34 cellular contexts compared by ENCODE assay signal in the genomic region with DNA sequence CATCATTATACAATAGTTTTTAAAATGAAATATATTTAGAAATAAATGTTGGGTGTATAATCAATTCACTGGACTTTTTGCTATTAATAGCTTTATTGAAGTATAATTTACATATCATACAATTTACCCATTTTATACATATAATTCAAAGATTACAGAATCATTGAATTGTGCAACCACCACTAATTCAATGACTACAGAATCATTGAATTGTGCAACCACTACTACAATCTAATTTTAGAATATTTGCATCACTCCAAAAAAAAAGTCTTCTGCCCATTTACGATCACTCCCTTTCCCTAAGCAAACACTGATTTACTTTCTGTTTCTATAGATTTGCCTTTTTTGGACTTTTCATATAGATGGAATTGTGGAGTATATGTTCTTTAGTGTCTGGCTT. TPM values are rescaled to one million over a fixed set of nuclear protein-coding genes. Genes with fewer than 3 reads are reported as not detected.
"Had no signal": no experiment of that assay in that cellular context is flagged by ENCODE, and none has a peak within 500 bp of the region (broad histone marks: within the 10 kb centered on the region; RNA-seq: fewer than 3 reads in every experiment).

No MANE protein-coding gene starts in this region.

- H3K9me3 ChIP-seq: body of pancreas, breast epithelium had no signal

- ATAC-seq: activated CD8-positive, alpha-beta T cell treated with anti-CD3 and anti-CD28 coated beads for 36 hours; activated naive CD4-positive, alpha-beta T cell treated with anti-CD3 and anti-CD28 coated beads, Interleukin-2, amount 50 U/mL, for 72 hours; activated T-cell treated with anti-CD3 and anti-CD28 coated beads, Interleukin-2, amount 50 U/mL, for 4 hours; activated T-cell treated with anti-CD3 and anti-CD28 coated beads, Interleukin-2, amount 50 U/mL, for 72 hours; activated T-helper 17 cell treated with anti-CD3 and anti-CD28 coated beads, Interleukin-2, amount 50 U/mL, for 72 hours; body of pancreas had no signal

- H3K9me3 Mint-ChIP-seq: activated B cell treated with CpG ODN at 0.5 μM for 24 hours; activated CD4-positive, alpha-beta T cell treated with anti-CD3 and anti-CD28 coated beads, Interleukin-2, amount 10 ng/mL, durations not matched to agents 24 days and 14 days; activated naive CD8-positive, alpha-beta T cell treated with anti-CD3 and anti-CD28 coated beads for 36 hours; activated T-helper 1 cell treated with anti-CD3 and anti-CD28 coated beads, Interleukin-12 subunit alpha, Interleukin-12 subunit beta, Interleukin-2, Interleukin-4 antibody, amounts not matched to agents 30 ng/mL and 10 ng/mL and 1 ng/mL, durations not matched to agents 14 hours and 24 hours and 36 hours; T-helper 1 cell treated with Interleukin-12 subunit alpha and Interleukin-12 subunit beta and Interleukin-4 antibody, amounts not matched to agents 30 μg/mL and 1 μg/mL, for 36 hours had no signal

- H3K4me1 ChIP-seq: body of pancreas, breast epithelium had no signal

- DNase-seq: activated B cell treated with CpG ODN at 0.5 μM for 24 hours; activated CD4-positive, alpha-beta memory T cell treated with anti-CD3 and anti-CD28 coated beads for 36 hours; activated CD4-positive, alpha-beta T cell treated with anti-CD3 and anti-CD28 coated beads for 4 hours; activated CD4-positive, alpha-beta T cell treated with anti-CD3 and anti-CD28 coated beads, Interleukin-2, amount 10 ng/mL, durations not matched to agents 24 days and 14 days; activated CD4-positive, alpha-beta T cell treated with anti-CD3 and anti-CD28 coated beads, Interleukin-2, amount 50 U/mL, for 1 hour; activated CD4-positive, alpha-beta T cell treated with anti-CD3 and anti-CD28 coated beads, Interleukin-2, amount 50 U/mL, for 4 hours; activated CD4-positive, CD25-positive, alpha-beta regulatory T cell treated with anti-CD3 and anti-CD28 coated beads, Interleukin-2, amount 50 U/mL, for 72 hours; activated CD8-positive, alpha-beta memory T cell treated with anti-CD3 and anti-CD28 coated beads, Interleukin-2, amount 50 U/mL, for 4 hours; activated CD8-positive, alpha-beta T cell treated with anti-CD3 and anti-CD28 coated beads for 36 hours; activated effector memory CD4-positive, alpha-beta T cell treated with anti-CD3 and anti-CD28 coated beads, Interleukin-2, amount 50 U/mL, for 16 hours; activated gamma-delta T cell treated with Interleukin-2 at 50 U/mL for 16 hours; activated naive CD4-positive, alpha-beta T cell; activated naive CD4-positive, alpha-beta T cell treated with anti-CD3 and anti-CD28 coated beads for 36 hours; activated naive CD4-positive, alpha-beta T cell treated with anti-CD3 and anti-CD28 coated beads, Interleukin-2, amount 50 U/mL, for 16 hours; activated naive CD8-positive, alpha-beta T cell treated with anti-CD3 and anti-CD28 coated beads for 36 hours; activated T-cell treated with anti-CD3 and anti-CD28 coated beads for 4 hours; activated T-cell treated with anti-CD3 and anti-CD28 coated beads, Interleukin-2, amount 50 U/mL, for 1 hour; activated T-cell treated with anti-CD3 and anti-CD28 coated beads, Interleukin-2, amount 50 U/mL, for 4 hours; activated T-cell treated with anti-CD3 and anti-CD28 coated beads, Interleukin-2, amount 50 U/mL, for 72 hours; amygdala; anterior cingulate cortex; body of pancreas; brain microvascular endothelial cell; central memory CD4-positive, alpha-beta T cell; T-helper 2 cell; T-helper 9 cell had no signal

- H3K27ac ChIP-seq: body of pancreas, brain microvascular endothelial cell, breast epithelium, VCaP had no signal

- H3K36me3 Mint-ChIP-seq: activated CD4-positive, alpha-beta memory T cell treated with anti-CD3 and anti-CD28 coated beads for 36 hours; activated naive CD4-positive, alpha-beta T cell treated with anti-CD3 and anti-CD28 coated beads, Interleukin-2, amount 50 U/mL, for 72 hours; activated naive CD8-positive, alpha-beta T cell treated with anti-CD3 and anti-CD28 coated beads for 36 hours had no signal

- H3K27me3 Mint-ChIP-seq: activated B cell treated with CpG ODN at 0.5 μM for 24 hours; activated CD4-positive, alpha-beta memory T cell treated with anti-CD3 and anti-CD28 coated beads for 36 hours; activated CD4-positive, alpha-beta T cell treated with anti-CD3 and anti-CD28 coated beads, Interleukin-2, amount 10 ng/mL, durations not matched to agents 24 days and 14 days; activated CD8-positive, alpha-beta T cell treated with anti-CD3 and anti-CD28 coated beads for 36 hours; activated naive CD8-positive, alpha-beta T cell treated with anti-CD3 and anti-CD28 coated beads for 36 hours; activated T-helper 17 cell treated with anti-CD3 and anti-CD28 coated beads, Interleukin-2, amount 50 U/mL, for 72 hours had no signal

- H3K27ac Mint-ChIP-seq: activated B cell treated with CpG ODN at 0.5 μM for 24 hours; activated CD4-positive, alpha-beta memory T cell treated with anti-CD3 and anti-CD28 coated beads for 36 hours; activated CD4-positive, alpha-beta T cell treated with anti-CD3 and anti-CD28 coated beads, Interleukin-2, amount 10 ng/mL, durations not matched to agents 24 days and 14 days; activated CD8-positive, alpha-beta T cell treated with anti-CD3 and anti-CD28 coated beads for 36 hours; activated naive CD4-positive, alpha-beta T cell treated with anti-CD3 and anti-CD28 coated beads for 36 hours; activated naive CD4-positive, alpha-beta T cell treated with anti-CD3 and anti-CD28 coated beads, Interleukin-2, amount 50 U/mL, for 72 hours; activated naive CD8-positive, alpha-beta T cell treated with anti-CD3 and anti-CD28 coated beads for 36 hours; activated T-cell treated with anti-CD3 and anti-CD28 coated beads, Interleukin-2, amount 50 U/mL, for 72 hours; activated T-helper 1 cell treated with anti-CD3 and anti-CD28 coated beads, Interleukin-12 subunit alpha, Interleukin-12 subunit beta, Interleukin-2, Interleukin-4 antibody, amounts not matched to agents 30 ng/mL and 10 ng/mL and 1 ng/mL, durations not matched to agents 14 hours and 24 hours and 36 hours; activated T-helper 17 cell treated with anti-CD3 and anti-CD28 coated beads, Interleukin-2, amount 50 U/mL, for 72 hours; T-helper 1 cell treated with Interleukin-12 subunit alpha and Interleukin-12 subunit beta and Interleukin-4 antibody, amounts not matched to agents 30 μg/mL and 1 μg/mL, for 36 hours; T-helper 2 cell treated with Interferon-gamma antibody and Interleukin-4, amounts not matched to agents 5 μg/mL and 100 μg/mL, for 36 hours had no signal

- H3K4me3 ChIP-seq: body of pancreas, breast epithelium had no signal

- H3K4me1 Mint-ChIP-seq: activated B cell treated with CpG ODN at 0.5 μM for 24 hours; activated CD4-positive, alpha-beta T cell treated with anti-CD3 and anti-CD28 coated beads, Interleukin-2, amount 10 ng/mL, durations not matched to agents 24 days and 14 days; activated naive CD8-positive, alpha-beta T cell treated with anti-CD3 and anti-CD28 coated beads for 36 hours; activated T-helper 17 cell treated with anti-CD3 and anti-CD28 coated beads, Interleukin-2, amount 50 U/mL, for 72 hours had no signal

- H3K27me3 ChIP-seq: body of pancreas, brain microvascular endothelial cell, breast epithelium had no signal

- H3K36me3 ChIP-seq: brain microvascular endothelial cell, breast epithelium had no signal

- H3K4me3 Mint-ChIP-seq: activated B cell treated with CpG ODN at 0.5 μM for 24 hours; activated CD4-positive, alpha-beta memory T cell treated with anti-CD3 and anti-CD28 coated beads for 36 hours; activated CD4-positive, alpha-beta T cell treated with anti-CD3 and anti-CD28 coated beads, Interleukin-2, amount 10 ng/mL, durations not matched to agents 24 days and 14 days; activated CD8-positive, alpha-beta T cell treated with anti-CD3 and anti-CD28 coated beads for 36 hours; activated naive CD4-positive, alpha-beta T cell treated with anti-CD3 and anti-CD28 coated beads for 36 hours; activated naive CD8-positive, alpha-beta T cell treated with anti-CD3 and anti-CD28 coated beads for 36 hours; activated T-cell treated with anti-CD3 and anti-CD28 coated beads, Interleukin-2, amount 50 U/mL, for 4 hours; activated T-cell treated with anti-CD3 and anti-CD28 coated beads, Interleukin-2, amount 50 U/mL, for 72 hours; activated T-helper 1 cell treated with anti-CD3 and anti-CD28 coated beads, Interleukin-12 subunit alpha, Interleukin-12 subunit beta, Interleukin-2, Interleukin-4 antibody, amounts not matched to agents 30 ng/mL and 10 ng/mL and 1 ng/mL, durations not matched to agents 14 hours and 24 hours and 36 hours; activated T-helper 17 cell treated with anti-CD3 and anti-CD28 coated beads, Interleukin-2, amount 50 U/mL, for 72 hours; T-helper 1 cell treated with Interleukin-12 subunit alpha and Interleukin-12 subunit beta and Interleukin-4 antibody, amounts not matched to agents 30 μg/mL and 1 μg/mL, for 36 hours; T-helper 2 cell treated with Interferon-gamma antibody and Interleukin-4, amounts not matched to agents 5 μg/mL and 100 μg/mL, for 36 hours had no signal

RNA-seq across cellular contexts. Expression of gene RIMS1, which starts 35.1 kb away (rescaled TPM):
- total RNA-seq: activated B cell treated with CpG ODN at 0.5 μM for 24 hours; activated CD4-positive, alpha-beta memory T cell treated with anti-CD3 and anti-CD28 coated beads for 36 hours; activated CD4-positive, alpha-beta T cell treated with anti-CD3 and anti-CD28 coated beads, Interleukin-2, amount 10 ng/mL, durations not matched to agents 24 days and 14 days; activated CD8-positive, alpha-beta memory T cell treated with anti-CD3 and anti-CD28 coated beads for 36 hours; activated CD8-positive, alpha-beta T cell treated with anti-CD3 and anti-CD28 coated beads for 36 hours; activated naive CD4-positive, alpha-beta T cell treated with anti-CD3 and anti-CD28 coated beads for 36 hours; activated naive CD4-positive, alpha-beta T cell treated with anti-CD3 and anti-CD28 coated beads, Interleukin-2, amount 50 U/mL, for 72 hours; activated naive CD8-positive, alpha-beta T cell treated with anti-CD3 and anti-CD28 coated beads for 36 hours; activated T-cell treated with anti-CD3 and anti-CD28 coated beads, Interleukin-2, amount 50 U/mL, for 4 hours; activated T-cell treated with anti-CD3 and anti-CD28 coated beads, Interleukin-2, amount 50 U/mL, for 72 hours; activated T-helper 1 cell treated with anti-CD3 and anti-CD28 coated beads, Interleukin-12 subunit alpha, Interleukin-12 subunit beta, Interleukin-2, Interleukin-4 antibody, amounts not matched to agents 30 ng/mL and 10 ng/mL and 1 ng/mL, durations not matched to agents 14 hours and 24 hours and 36 hours; activated T-helper 17 cell treated with anti-CD3 and anti-CD28 coated beads, Interleukin-2, amount 50 U/mL, for 72 hours had no signal
